In genomic region chr17:45357364-45357997, GRCh38 we compare ENCODE assay signal across 1 cellular context.
TF ChIP-seq lines count a peak whose summit lies in the region.

No MANE protein-coding gene starts in this region.

TF ChIP-seq in GM12878, 131 proteins besides CTCF, POLR2A, EP300 and RAD21 (continued from another document):
- TF ChIP-seq ZNF592 (IDR thresholded peaks at IDR 0.05) (no peak), TCF3 (IDR thresholded peaks at IDR 0.05; ENCODE audit: borderline replicate concordance, insufficient read depth, low read depth, low read length) (no peak), RELA (IDR thresholded peaks at IDR 0.05; ENCODE audit: borderline replicate concordance, partially characterized antibody) (no peak), FOS (IDR thresholded peaks at IDR 0.05; ENCODE audit: borderline replicate concordance, extremely low read depth, insufficient read length) (no peak), RBBP5 (conservative IDR thresholded peaks at IDR 0.05) (no peak)
